26 cellular contexts compared by ENCODE assay signal in genomic region chr3:96678325-96678724, GRCh38.
"Had no signal": no experiment of that assay in that cellular context is flagged by ENCODE, and none has a peak within 500 bp of the region (broad histone marks: within the 10 kb centered on the region; RNA-seq: fewer than 3 reads in every experiment).

No MANE protein-coding gene starts in this region.

- H3K4me1 ChIP-seq: colonic mucosa, esophagus muscularis mucosa, esophagus squamous epithelium, foreskin keratinocyte, gastrocnemius medialis, gastroesophageal sphincter, heart left ventricle, heart right ventricle had no signal

- H3K4me3 ChIP-seq: colonic mucosa, coronary artery, dorsolateral prefrontal cortex, esophagus muscularis mucosa, esophagus squamous epithelium, gastrocnemius medialis, gastroesophageal sphincter, heart left ventricle, heart right ventricle had no signal

- DNase-seq: colonic mucosa; cortex of kidney; dermis blood vessel endothelial cell; dorsolateral prefrontal cortex; effector CD4-positive, alpha-beta T cell; effector CD8-positive, alpha-beta T cell; effector memory CD4-positive, alpha-beta T cell; effector memory CD8-positive, alpha-beta T cell; endodermal cell; erythroblast; esophagus squamous epithelium; foreskin fibroblast; foreskin keratinocyte; foreskin melanocyte; gastrocnemius medialis; glutamatergic neuron; head of caudate nucleus; heart left ventricle; heart right ventricle had no signal

- H3K27me3 ChIP-seq: colonic mucosa, dorsolateral prefrontal cortex, esophagus muscularis mucosa, esophagus squamous epithelium, foreskin keratinocyte, gastrocnemius medialis, gastroesophageal sphincter, heart left ventricle, heart right ventricle had no signal

- H3K9me3 ChIP-seq: colonic mucosa, esophagus squamous epithelium, gastrocnemius medialis, gastroesophageal sphincter had no signal

- FAIRE-seq: endothelial cell of umbilical vein, frontal cortex had no signal

- H3K36me3 ChIP-seq: colonic mucosa, esophagus muscularis mucosa, esophagus squamous epithelium, gastrocnemius medialis, gastroesophageal sphincter, heart left ventricle, heart right ventricle had no signal

- H3K27ac ChIP-seq: colonic mucosa, coronary artery, dorsolateral prefrontal cortex, epithelial cell of prostate, esophagus muscularis mucosa, esophagus squamous epithelium, foreskin keratinocyte, gastrocnemius medialis, gastroesophageal sphincter, heart left ventricle, heart right ventricle had no signal

- ATAC-seq: effector memory CD8-positive, alpha-beta T cell; esophagus mucosa; foreskin keratinocyte; gastrocnemius medialis; gastroesophageal sphincter; heart left ventricle; heart right ventricle had no signal
